1 cellular context compared by ENCODE assay signal in the genomic region with DNA sequence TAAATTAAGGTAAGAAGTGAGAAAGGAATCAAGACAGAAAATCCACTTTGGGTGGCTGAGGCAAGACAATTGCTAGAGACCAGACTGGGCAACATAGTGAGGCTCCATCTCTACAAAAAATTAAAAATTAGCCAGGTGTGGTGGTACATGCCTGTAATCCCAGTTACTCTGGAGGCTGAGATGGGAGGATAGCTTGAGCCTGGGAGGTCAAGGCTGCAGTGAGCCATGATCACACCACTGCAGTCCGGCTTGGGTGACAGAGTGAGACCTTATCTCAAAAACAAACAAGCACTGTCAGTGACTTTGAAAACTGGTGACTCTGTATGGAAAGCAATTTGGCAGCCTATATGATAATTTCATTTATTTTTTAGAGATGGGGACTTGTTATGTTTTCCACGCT.
A peak's percentile ranks its signal among the peaks of the same experiment; 100 is the strongest.
TF ChIP-seq lines count a peak whose summit lies in the region.

No MANE protein-coding gene starts in this region.

TF ChIP-seq in HepG2, 621 proteins besides CTCF, POLR2A, EP300 and RAD21 (continued from another document and continues in another):
- TF ChIP-seq, protein P1, sequence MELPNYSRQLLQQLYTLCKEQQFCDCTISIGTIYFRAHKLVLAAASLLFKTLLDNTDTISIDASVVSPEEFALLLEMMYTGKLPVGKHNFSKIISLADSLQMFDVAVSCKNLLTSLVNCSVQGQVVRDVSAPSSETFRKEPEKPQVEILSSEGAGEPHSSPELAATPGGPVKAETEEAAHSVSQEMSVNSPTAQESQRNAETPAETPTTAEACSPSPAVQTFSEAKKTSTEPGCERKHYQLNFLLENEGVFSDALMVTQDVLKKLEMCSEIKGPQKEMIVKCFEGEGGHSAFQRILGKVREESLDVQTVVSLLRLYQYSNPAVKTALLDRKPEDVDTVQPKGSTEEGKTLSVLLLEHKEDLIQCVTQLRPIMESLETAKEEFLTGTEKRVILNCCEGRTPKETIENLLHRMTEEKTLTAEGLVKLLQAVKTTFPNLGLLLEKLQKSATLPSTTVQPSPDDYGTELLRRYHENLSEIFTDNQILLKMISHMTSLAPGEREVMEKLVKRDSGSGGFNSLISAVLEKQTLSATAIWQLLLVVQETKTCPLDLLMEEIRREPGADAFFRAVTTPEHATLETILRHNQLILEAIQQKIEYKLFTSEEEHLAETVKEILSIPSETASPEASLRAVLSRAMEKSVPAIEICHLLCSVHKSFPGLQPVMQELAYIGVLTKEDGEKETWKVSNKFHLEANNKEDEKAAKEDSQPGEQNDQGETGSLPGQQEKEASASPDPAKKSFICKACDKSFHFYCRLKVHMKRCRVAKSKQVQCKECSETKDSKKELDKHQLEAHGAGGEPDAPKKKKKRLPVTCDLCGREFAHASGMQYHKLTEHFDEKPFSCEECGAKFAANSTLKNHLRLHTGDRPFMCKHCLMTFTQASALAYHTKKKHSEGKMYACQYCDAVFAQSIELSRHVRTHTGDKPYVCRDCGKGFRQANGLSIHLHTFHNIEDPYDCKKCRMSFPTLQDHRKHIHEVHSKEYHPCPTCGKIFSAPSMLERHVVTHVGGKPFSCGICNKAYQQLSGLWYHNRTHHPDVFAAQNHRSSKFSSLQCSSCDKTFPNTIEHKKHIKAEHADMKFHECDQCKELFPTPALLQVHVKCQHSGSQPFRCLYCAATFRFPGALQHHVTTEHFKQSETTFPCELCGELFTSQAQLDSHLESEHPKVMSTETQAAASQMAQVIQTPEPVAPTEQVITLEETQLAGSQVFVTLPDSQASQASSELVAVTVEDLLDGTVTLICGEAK (IDR thresholded peaks at IDR 0.05) = no peak
- TF ChIP-seq, protein P1 (CRISPR knock-in tag; IDR thresholded peaks at IDR 0.05) = no peak
- TF ChIP-seq CENPX (CRISPR knock-in tag; IDR thresholded peaks at IDR 0.05) (no peak), ATAD3A (CRISPR knock-in tag; IDR thresholded peaks at IDR 0.05) (no peak), GPN1 (CRISPR knock-in tag; IDR thresholded peaks at IDR 0.05; ENCODE audit: borderline replicate concordance) (no peak), ZIK1 (CRISPR knock-in tag; IDR thresholded peaks at IDR 0.05; ENCODE audit: borderline replicate concordance, low read depth) (no peak), SMAD9 (CRISPR knock-in tag; IDR thresholded peaks at IDR 0.05) (no peak), GTF3A (CRISPR knock-in tag; conservative IDR thresholded peaks at IDR 0.05) (no peak), ZNF121 (CRISPR knock-in tag; IDR thresholded peaks at IDR 0.05) (peak; percentile 91), ZNF737 (CRISPR knock-in tag; IDR thresholded peaks at IDR 0.05; ENCODE audit: borderline replicate concordance) (no peak), ZNF460 (CRISPR knock-in tag; IDR thresholded peaks at IDR 0.05; ENCODE audit: borderline replicate concordance) (no peak), NFIB (CRISPR knock-in tag; IDR thresholded peaks at IDR 0.05; ENCODE audit: borderline replicate concordance) (no peak), ZBTB3 (CRISPR knock-in tag; IDR thresholded peaks at IDR 0.05; ENCODE audit: borderline replicate concordance, low read depth) (no peak), ZNF782 (CRISPR knock-in tag; IDR thresholded peaks at IDR 0.05; ENCODE audit: borderline replicate concordance) (no peak), ARHGAP35 (CRISPR knock-in tag; IDR thresholded peaks at IDR 0.05; ENCODE audit: borderline replicate concordance) (no peak), ZMAT3 (CRISPR knock-in tag; conservative IDR thresholded peaks at IDR 0.05) (no peak), HNF4G (IDR thresholded peaks at IDR 0.05; ENCODE audit: borderline replicate concordance, low read depth, low read length) (no peak), HNF4G (CRISPR knock-in tag; IDR thresholded peaks at IDR 0.05; ENCODE audit: borderline replicate concordance, low read depth) (no peak), ZNF775 (CRISPR knock-in tag; IDR thresholded peaks at IDR 0.05; ENCODE audit: borderline replicate concordance) (no peak), IRX3 (CRISPR knock-in tag; IDR thresholded peaks at IDR 0.05; ENCODE audit: borderline replicate concordance, low read depth) (no peak), ELF1 (CRISPR knock-in tag; IDR thresholded peaks at IDR 0.05) (no peak), ZNF101 (CRISPR knock-in tag; IDR thresholded peaks at IDR 0.05; ENCODE audit: borderline replicate concordance, low read depth) (no peak), KLF15 (CRISPR knock-in tag; IDR thresholded peaks at IDR 0.05; ENCODE audit: borderline replicate concordance) (no peak), ZNF24 (IDR thresholded peaks at IDR 0.05) (no peak), ZNF441 (CRISPR knock-in tag; IDR thresholded peaks at IDR 0.05; ENCODE audit: borderline replicate concordance) (no peak), ZNF563 (CRISPR knock-in tag; IDR thresholded peaks at IDR 0.05) (no peak), POLR2G (IDR thresholded peaks at IDR 0.05; ENCODE audit: low read depth, low read length) (no peak), ZNF589 (CRISPR knock-in tag; conservative IDR thresholded peaks at IDR 0.05) (no peak), ZNF160 (CRISPR knock-in tag; IDR thresholded peaks at IDR 0.05) (no peak), NBN (conservative IDR thresholded peaks at IDR 0.05) (no peak), ZNF747 (CRISPR knock-in tag; IDR thresholded peaks at IDR 0.05; ENCODE audit: borderline replicate concordance) (no peak), IRF2 (CRISPR knock-in tag; IDR thresholded peaks at IDR 0.05) (0 out of 2 replicates have a peak, but pooled peaks have one; percentile 20), ZNF556 (CRISPR knock-in tag; IDR thresholded peaks at IDR 0.05; ENCODE audit: borderline replicate concordance) (no peak), JUNB (CRISPR knock-in tag; IDR thresholded peaks at IDR 0.05; ENCODE audit: borderline replicate concordance) (no peak), ZNF367 (CRISPR knock-in tag; IDR thresholded peaks at IDR 0.05; ENCODE audit: borderline replicate concordance) (no peak), ARNTL (CRISPR knock-in tag; IDR thresholded peaks at IDR 0.05) (no peak), MAFG (CRISPR knock-in tag; IDR thresholded peaks at IDR 0.05) (no peak)
- TF ChIP-seq, protein P2, sequence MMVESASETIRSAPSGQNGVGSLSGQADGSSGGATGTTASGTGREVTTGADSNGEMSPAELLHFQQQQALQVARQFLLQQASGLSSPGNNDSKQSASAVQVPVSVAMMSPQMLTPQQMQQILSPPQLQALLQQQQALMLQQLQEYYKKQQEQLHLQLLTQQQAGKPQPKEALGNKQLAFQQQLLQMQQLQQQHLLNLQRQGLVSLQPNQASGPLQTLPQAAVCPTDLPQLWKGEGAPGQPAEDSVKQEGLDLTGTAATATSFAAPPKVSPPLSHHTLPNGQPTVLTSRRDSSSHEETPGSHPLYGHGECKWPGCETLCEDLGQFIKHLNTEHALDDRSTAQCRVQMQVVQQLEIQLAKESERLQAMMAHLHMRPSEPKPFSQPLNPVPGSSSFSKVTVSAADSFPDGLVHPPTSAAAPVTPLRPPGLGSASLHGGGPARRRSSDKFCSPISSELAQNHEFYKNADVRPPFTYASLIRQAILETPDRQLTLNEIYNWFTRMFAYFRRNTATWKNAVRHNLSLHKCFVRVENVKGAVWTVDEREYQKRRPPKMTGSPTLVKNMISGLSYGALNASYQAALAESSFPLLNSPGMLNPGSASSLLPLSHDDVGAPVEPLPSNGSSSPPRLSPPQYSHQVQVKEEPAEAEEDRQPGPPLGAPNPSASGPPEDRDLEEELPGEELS (CRISPR knock-in tag; IDR thresholded peaks at IDR 0.05) = peak; percentile 42; the same call in 1 of the 2 replicates
- TF ChIP-seq, protein P3, sequence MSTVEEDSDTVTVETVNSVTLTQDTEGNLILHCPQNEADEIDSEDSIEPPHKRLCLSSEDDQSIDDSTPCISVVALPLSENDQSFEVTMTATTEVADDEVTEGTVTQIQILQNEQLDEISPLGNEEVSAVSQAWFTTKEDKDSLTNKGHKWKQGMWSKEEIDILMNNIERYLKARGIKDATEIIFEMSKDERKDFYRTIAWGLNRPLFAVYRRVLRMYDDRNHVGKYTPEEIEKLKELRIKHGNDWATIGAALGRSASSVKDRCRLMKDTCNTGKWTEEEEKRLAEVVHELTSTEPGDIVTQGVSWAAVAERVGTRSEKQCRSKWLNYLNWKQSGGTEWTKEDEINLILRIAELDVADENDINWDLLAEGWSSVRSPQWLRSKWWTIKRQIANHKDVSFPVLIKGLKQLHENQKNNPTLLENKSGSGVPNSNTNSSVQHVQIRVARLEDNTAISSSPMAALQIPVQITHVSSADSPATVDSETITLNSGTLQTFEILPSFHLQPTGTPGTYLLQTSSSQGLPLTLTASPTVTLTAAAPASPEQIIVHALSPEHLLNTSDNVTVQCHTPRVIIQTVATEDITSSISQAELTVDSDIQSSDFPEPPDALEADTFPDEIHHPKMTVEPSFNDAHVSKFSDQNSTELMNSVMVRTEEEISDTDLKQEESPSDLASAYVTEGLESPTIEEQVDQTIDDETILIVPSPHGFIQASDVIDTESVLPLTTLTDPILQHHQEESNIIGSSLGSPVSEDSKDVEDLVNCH (CRISPR knock-in tag; IDR thresholded peaks at IDR 0.05) = no peak
- TF ChIP-seq, protein P4, sequence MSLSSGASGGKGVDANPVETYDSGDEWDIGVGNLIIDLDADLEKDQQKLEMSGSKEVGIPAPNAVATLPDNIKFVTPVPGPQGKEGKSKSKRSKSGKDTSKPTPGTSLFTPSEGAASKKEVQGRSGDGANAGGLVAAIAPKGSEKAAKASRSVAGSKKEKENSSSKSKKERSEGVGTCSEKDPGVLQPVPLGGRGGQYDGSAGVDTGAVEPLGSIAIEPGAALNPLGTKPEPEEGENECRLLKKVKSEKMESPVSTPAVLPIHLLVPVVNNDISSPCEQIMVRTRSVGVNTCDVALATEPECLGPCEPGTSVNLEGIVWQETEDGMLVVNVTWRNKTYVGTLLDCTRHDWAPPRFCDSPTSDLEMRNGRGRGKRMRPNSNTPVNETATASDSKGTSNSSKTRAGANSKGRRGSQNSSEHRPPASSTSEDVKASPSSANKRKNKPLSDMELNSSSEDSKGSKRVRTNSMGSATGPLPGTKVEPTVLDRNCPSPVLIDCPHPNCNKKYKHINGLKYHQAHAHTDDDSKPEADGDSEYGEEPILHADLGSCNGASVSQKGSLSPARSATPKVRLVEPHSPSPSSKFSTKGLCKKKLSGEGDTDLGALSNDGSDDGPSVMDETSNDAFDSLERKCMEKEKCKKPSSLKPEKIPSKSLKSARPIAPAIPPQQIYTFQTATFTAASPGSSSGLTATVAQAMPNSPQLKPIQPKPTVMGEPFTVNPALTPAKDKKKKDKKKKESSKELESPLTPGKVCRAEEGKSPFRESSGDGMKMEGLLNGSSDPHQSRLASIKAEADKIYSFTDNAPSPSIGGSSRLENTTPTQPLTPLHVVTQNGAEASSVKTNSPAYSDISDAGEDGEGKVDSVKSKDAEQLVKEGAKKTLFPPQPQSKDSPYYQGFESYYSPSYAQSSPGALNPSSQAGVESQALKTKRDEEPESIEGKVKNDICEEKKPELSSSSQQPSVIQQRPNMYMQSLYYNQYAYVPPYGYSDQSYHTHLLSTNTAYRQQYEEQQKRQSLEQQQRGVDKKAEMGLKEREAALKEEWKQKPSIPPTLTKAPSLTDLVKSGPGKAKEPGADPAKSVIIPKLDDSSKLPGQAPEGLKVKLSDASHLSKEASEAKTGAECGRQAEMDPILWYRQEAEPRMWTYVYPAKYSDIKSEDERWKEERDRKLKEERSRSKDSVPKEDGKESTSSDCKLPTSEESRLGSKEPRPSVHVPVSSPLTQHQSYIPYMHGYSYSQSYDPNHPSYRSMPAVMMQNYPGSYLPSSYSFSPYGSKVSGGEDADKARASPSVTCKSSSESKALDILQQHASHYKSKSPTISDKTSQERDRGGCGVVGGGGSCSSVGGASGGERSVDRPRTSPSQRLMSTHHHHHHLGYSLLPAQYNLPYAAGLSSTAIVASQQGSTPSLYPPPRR (CRISPR knock-in tag; IDR thresholded peaks at IDR 0.05; ENCODE audit: borderline replicate concordance) = no peak
- TF ChIP-seq, protein P5, sequence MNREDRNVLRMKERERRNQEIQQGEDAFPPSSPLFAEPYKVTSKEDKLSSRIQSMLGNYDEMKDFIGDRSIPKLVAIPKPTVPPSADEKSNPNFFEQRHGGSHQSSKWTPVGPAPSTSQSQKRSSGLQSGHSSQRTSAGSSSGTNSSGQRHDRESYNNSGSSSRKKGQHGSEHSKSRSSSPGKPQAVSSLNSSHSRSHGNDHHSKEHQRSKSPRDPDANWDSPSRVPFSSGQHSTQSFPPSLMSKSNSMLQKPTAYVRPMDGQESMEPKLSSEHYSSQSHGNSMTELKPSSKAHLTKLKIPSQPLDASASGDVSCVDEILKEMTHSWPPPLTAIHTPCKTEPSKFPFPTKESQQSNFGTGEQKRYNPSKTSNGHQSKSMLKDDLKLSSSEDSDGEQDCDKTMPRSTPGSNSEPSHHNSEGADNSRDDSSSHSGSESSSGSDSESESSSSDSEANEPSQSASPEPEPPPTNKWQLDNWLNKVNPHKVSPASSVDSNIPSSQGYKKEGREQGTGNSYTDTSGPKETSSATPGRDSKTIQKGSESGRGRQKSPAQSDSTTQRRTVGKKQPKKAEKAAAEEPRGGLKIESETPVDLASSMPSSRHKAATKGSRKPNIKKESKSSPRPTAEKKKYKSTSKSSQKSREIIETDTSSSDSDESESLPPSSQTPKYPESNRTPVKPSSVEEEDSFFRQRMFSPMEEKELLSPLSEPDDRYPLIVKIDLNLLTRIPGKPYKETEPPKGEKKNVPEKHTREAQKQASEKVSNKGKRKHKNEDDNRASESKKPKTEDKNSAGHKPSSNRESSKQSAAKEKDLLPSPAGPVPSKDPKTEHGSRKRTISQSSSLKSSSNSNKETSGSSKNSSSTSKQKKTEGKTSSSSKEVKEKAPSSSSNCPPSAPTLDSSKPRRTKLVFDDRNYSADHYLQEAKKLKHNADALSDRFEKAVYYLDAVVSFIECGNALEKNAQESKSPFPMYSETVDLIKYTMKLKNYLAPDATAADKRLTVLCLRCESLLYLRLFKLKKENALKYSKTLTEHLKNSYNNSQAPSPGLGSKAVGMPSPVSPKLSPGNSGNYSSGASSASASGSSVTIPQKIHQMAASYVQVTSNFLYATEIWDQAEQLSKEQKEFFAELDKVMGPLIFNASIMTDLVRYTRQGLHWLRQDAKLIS (CRISPR knock-in tag; IDR thresholded peaks at IDR 0.05) = no peak
